ENCODE assay signal across 21 cellular contexts in the genomic region with DNA sequence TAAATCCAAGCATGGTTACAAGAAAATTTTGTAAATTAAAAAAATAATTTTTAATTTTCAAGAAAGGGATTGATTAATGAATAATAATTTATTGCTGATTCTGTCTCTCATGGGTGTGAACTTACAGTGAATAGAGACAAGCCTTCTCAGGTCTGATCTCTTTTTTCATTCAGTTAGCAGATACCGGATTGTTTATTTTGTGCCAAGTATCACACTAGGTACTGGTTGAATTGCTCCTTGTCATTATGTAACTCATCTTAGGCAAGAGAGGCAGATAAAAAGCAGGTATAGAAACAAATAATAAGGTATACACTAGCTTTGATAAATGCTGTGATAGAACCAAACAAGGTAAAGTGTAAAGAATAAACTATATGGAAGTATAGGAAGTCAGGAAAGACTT.
"Had no signal": no experiment of that assay in that cellular context is flagged by ENCODE, and none has a peak within 500 bp of the region (broad histone marks: within the 10 kb centered on the region; RNA-seq: fewer than 3 reads in every experiment).

No MANE protein-coding gene starts in this region.

- H3K4me1 ChIP-seq: lower lobe of right lung, parathyroid adenoma, right lobe of liver, suprapubic skin, transverse colon, upper lobe of right lung, uterus had no signal

- H3K36me3 ChIP-seq: lower lobe of right lung, neural progenitor cell, right lobe of liver, suprapubic skin, transverse colon, upper lobe of right lung, uterus had no signal

- H3K4me2 ChIP-seq: neural progenitor cell had no signal

- H3K4me3 ChIP-seq: lower lobe of right lung, neural progenitor cell, right lobe of liver, suprapubic skin, transverse colon, upper lobe of right lung, uterus had no signal

- H3K27ac ChIP-seq: lower lobe of right lung, neural progenitor cell, parathyroid adenoma, right lobe of liver, suprapubic skin, transverse colon, upper lobe of right lung, uterus had no signal

- H2AFZ ChIP-seq: neural progenitor cell, parathyroid adenoma had no signal

- DNase-seq: cortex of kidney; effector memory CD8-positive, alpha-beta T cell; hypothalamus; immature natural killer cell; islet precursor cell; kidney glomerular epithelial cell; left colon; left ventricle myocardium superior; lower lobe of right lung; naive B cell; right lobe of liver; small intestine; stimulated activated CD4-positive, alpha-beta T cell treated with anti-CD3 and anti-CD28 coated beads, Interleukin-15, amount 100 ng/mL, for 24 hours; stimulated activated CD4-positive, alpha-beta T cell treated with anti-CD3 and anti-CD28 coated beads, Interleukin-2, amount 100 ng/mL, for 48 hours; stimulated activated naive B cell treated with anti-CD40 and anti-IgM and Interleukin-4, amounts not matched to agents 10 μg/mL and 1 μg/mL and 100 μg/mL, for 72 hours; transverse colon; upper lobe of right lung; uterus had no signal

- H3K9ac ChIP-seq: neural progenitor cell, parathyroid adenoma had no signal

- H3K27me3 ChIP-seq: neural progenitor cell, right lobe of liver, suprapubic skin, transverse colon, upper lobe of right lung, uterus had no signal

- ATAC-seq: effector memory CD8-positive, alpha-beta T cell; left colon; left ventricle myocardium superior; right lobe of liver; stimulated activated naive B cell treated with anti-CD40 and anti-IgM and Interleukin-4, amounts not matched to agents 10 μg/mL and 1 μg/mL and 100 μg/mL, for 72 hours had no signal

- H3K79me2 ChIP-seq: parathyroid adenoma had no signal

- H3K9me3 ChIP-seq: right lobe of liver, transverse colon, upper lobe of right lung, uterus had no signal
